Comparison of ENCODE assay signal across 21 cellular contexts in the genomic region with DNA sequence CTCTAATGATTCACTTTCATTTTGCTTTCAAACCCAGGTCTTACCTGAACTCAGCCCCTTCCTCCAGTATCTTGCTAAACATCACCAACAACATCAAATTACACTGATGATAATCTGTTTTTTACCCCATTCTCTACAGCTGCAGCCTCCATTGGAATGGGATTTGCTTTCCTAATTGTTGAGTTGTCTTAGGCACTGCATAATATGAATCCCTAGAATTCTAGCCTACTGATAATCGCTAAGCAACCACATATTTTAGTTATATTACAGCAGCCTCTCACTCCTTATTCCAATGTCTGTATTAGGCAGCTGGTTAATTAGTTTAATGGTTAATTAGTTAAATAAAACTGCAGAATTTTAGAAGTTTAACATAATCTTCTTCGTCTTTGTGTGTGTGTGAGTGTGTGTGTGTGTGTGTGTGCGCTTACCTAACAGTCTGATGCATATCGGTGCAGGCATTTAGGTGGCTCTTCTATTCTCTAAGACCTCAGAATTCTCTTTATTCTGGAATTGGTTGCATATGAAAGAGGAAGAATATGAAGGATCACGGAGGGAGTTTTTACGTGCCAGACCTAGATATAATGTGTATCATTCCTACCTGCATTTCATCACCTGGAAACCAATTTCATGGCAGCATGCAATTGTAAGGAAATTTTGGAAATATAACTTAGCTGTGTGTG. TPM values are rescaled to one million over a fixed set of nuclear protein-coding genes. Genes with fewer than 3 reads are reported as not detected.
DNase-seq lines count a peak whose midpoint lies in the region; ATAC-seq and TF ChIP-seq lines count a peak whose summit lies in the region.
"Had no signal": no experiment of that assay in that cellular context is flagged by ENCODE, and none has a peak within 500 bp of the region (broad histone marks: within the 10 kb centered on the region; RNA-seq: fewer than 3 reads in every experiment).

No MANE protein-coding gene starts in this region.

- no peak for TF ChIP-seq CTCF in SK-N-SH (IDR thresholded peaks at IDR 0.05)
- TF ChIP-seq CTCF in fibroblast of pulmonary artery (IDR thresholded peaks at IDR 0.05; ENCODE audit: low read length, missing control alignments): no peak
- no peak for TF ChIP-seq CTCF in retinal pigment epithelial cell (conservative IDR thresholded peaks at IDR 0.05; ENCODE audit: low read depth, low read length)

- H3K27me3 ChIP-seq in SK-N-SH (ENCODE audit: insufficient read depth): no peaks in the 10 kb centered on the region

- H3F3A ChIP-seq in SK-N-SH (replicated peaks; ENCODE audit: insufficient read depth): peaks cover 4% of the 10 kb centered on the region

- CTCF ChIA-PET in SK-N-SH (lab: Yijun Ruan, JAX): interaction anchor here (1.0 kb wide), 1 partner anchor 40 kb away, joined by 3 read pairs; no protein-coding TSS in a partner anchor

- no peak for TF ChIP-seq RAD21 in SK-N-SH (IDR thresholded peaks at IDR 0.05; ENCODE audit: low read length)

- TF ChIP-seq EP300 in SK-N-SH (IDR thresholded peaks at IDR 0.05; ENCODE audit: borderline replicate concordance in 1 of 2, low read depth in 1 of 2, low read length in 1 of 2): no peak

- POLR2A ChIA-PET in SK-N-SH (lab: Yijun Ruan, JAX): no interaction called here

- H3K9ac ChIP-seq in SK-N-SH: no peak overlapping the region

- peak; percentile 46 for DNase-seq in EL
- DNase-seq in SK-N-SH: no peak
- peak; percentile 58 for DNase-seq in fibroblast of pulmonary artery (ENCODE audit: low read depth)
- DNase-seq in retinal pigment epithelial cell (ENCODE audit: low read depth): peak; percentile 51
- no peak for DNase-seq in NCI-H187 treated with DMSO at 0.1 percent for 48 hours (lab: John Stamatoyannopoulos, UW)
- DNase-seq: activated CD4-positive, alpha-beta memory T cell treated with anti-CD3 and anti-CD28 coated beads for 36 hours; activated gamma-delta T cell; AML-193; amygdala; CD8-positive, alpha-beta memory T cell; DMS79 treated with DMSO at 0.1 percent for 48 hours; effector CD4-positive, alpha-beta T cell; NCI-H1092 treated with DMSO at 0.1 percent for 48 hours; NCI-H510A treated with DMSO at 0.1 percent for 48 hours; psoas muscle; stimulated activated CD4-positive, alpha-beta T cell treated with anti-CD3 and anti-CD28 coated beads, Interleukin-1b, Interleukin-23, amount 100 ng/mL, for 48 hours; T-helper 9 cell had no signal

- no peak overlapping the region for H3K27ac ChIP-seq in SK-N-SH (ENCODE audit: low read depth in 2 of 2, low read length in 1 of 2)
- H3K27ac ChIP-seq: psoas muscle, SK-N-MC had no signal

- H3K4me1 ChIP-seq in SK-N-SH (ENCODE audit: control insufficient read depth in 1 of 2, insufficient read depth in 2 of 2, low read depth in 1 of 2, low read length in 1 of 2): peaks cover 0 to 19% of the 10 kb centered on the region in 2 experiments; a peak in 2 of 4 replicates
- H3K4me1 ChIP-seq: psoas muscle had no signal

- ATAC-seq in GM18498 (IDR thresholded peaks at IDR 0.05; ENCODE audit: unreplicated experiment) (no peak), GM18867 (IDR thresholded peaks at IDR 0.05; ENCODE audit: unreplicated experiment) (no peak)
- ATAC-seq: psoas muscle had no signal

- H4K20me1 ChIP-seq in SK-N-SH (ENCODE audit: insufficient read depth): no peaks in the 10 kb centered on the region

- H3K4me3 ChIP-seq in SK-N-SH (ENCODE audit: low read depth in 2 of 2, low read length in 1 of 2) (no peak overlapping the region), fibroblast of pulmonary artery (replicated peaks; ENCODE audit: low read depth, low read length) (no peak overlapping the region), retinal pigment epithelial cell (ENCODE audit: low read length) (no peak overlapping the region)
- H3K4me3 ChIP-seq: lung, psoas muscle, SK-N-MC had no signal

- no peaks in the 10 kb centered on the region for H3K79me2 ChIP-seq in SK-N-SH (ENCODE audit: insufficient read depth)

- 0 out of 2 replicates have a peak overlapping the region, but pooled peaks have one; percentile 29 for H2AFZ ChIP-seq in SK-N-SH (ENCODE audit: low read depth)

- 91% methylated on average over 6 of the region's 6 CpGs for WGBS in SK-N-SH (ENCODE audit: low lambda C conversion rate)

- no peaks in the 10 kb centered on the region for H3K36me3 ChIP-seq in SK-N-SH (replicated peaks in 1 of 2; ENCODE audit: control insufficient read depth in 1 of 2, insufficient read depth in 2 of 2, low read length in 1 of 2)

- H3K9me2 ChIP-seq in SK-N-SH: no peaks in the 10 kb centered on the region

- no peaks in the 10 kb centered on the region for H3K9me3 ChIP-seq in SK-N-SH
- H3K9me3 ChIP-seq: psoas muscle had no signal

- H3K4me2 ChIP-seq in SK-N-SH: peak overlapping the region; percentile 34; the same call in 1 of the 2 replicates

TF ChIP-seq in SK-N-SH, 30 proteins besides CTCF, POLR2A, EP300 and RAD21:
- TF ChIP-seq, protein P1, sequence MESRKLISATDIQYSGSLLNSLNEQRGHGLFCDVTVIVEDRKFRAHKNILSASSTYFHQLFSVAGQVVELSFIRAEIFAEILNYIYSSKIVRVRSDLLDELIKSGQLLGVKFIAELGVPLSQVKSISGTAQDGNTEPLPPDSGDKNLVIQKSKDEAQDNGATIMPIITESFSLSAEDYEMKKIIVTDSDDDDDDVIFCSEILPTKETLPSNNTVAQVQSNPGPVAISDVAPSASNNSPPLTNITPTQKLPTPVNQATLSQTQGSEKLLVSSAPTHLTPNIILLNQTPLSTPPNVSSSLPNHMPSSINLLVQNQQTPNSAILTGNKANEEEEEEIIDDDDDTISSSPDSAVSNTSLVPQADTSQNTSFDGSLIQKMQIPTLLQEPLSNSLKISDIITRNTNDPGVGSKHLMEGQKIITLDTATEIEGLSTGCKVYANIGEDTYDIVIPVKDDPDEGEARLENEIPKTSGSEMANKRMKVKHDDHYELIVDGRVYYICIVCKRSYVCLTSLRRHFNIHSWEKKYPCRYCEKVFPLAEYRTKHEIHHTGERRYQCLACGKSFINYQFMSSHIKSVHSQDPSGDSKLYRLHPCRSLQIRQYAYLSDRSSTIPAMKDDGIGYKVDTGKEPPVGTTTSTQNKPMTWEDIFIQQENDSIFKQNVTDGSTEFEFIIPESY (IDR thresholded peaks at IDR 0.05; ENCODE audit: borderline replicate concordance, low read depth): no peak
- TF ChIP-seq JUND (IDR thresholded peaks at IDR 0.05): 0 out of 2 replicates have a peak, but pooled peaks have one; percentile 11

RNA-seq across cellular contexts. Expression of a gene that starts 5.3 kb away (rescaled TPM):
- polyA plus RNA-seq in SK-N-SH (2012; rRNA removed): 7.0 and 9.9 TPM in 2 replicates
- 12.7 and 19.8 TPM in 2 replicates for polyA plus RNA-seq in SK-N-SH (2012; cell fraction: cytosol; rRNA removed)
- 2.1 and 4.2 TPM in 2 replicates for polyA plus RNA-seq in SK-N-SH (2012; cell fraction: nucleus; rRNA removed)

RNA-seq across cellular contexts. Expression of a gene that starts 16.2 kb away (rescaled TPM):
- polyA plus RNA-seq in SK-N-SH (2012; rRNA removed): 7.9 and 12.6 TPM in 2 replicates
- 8.7 and 9.8 TPM in 2 replicates for polyA plus RNA-seq in SK-N-SH (2012; cell fraction: cytosol; rRNA removed)
- polyA plus RNA-seq in SK-N-SH (2012; cell fraction: nucleus; rRNA removed): 8.2 and 15.7 TPM in 2 replicates

Comparison
In these comparisons a context has a peak if more than half of its experiments do, and no peak if none do; other contexts are left out.
1. DNase-seq: peak in EL (single experiment), fibroblast of pulmonary artery (single experiment) and retinal pigment epithelial cell (single experiment); none in SK-N-SH (single experiment) and NCI-H187 treated with DMSO at 0.1 percent for 48 hours (single experiment).